Comparison of ENCODE assay signal across 8 cellular contexts in genomic region chr11:63768232-63769043, GRCh38. TPM values are rescaled to one million over a fixed set of nuclear protein-coding genes. Genes with fewer than 3 reads are reported as not detected.
DNase-seq lines count a peak whose midpoint lies in the region; ATAC-seq and TF ChIP-seq lines count a peak whose summit lies in the region.

TSS of gene ZFTA (minus strand) at chr11:63768775. CDS start at chr11:63768622, 153 bp downstream.

- H3K4me1 Mint-ChIP-seq in activated CD4-positive, alpha-beta memory T cell treated with anti-CD3 and anti-CD28 coated beads, Interleukin-2, amount 10 ng/mL, durations not matched to agents 7 days and 5 days: peaks cover 13% of the 10 kb centered on the region

- ATAC-seq in HG02763 (IDR thresholded peaks at IDR 0.05; ENCODE audit: unreplicated experiment): peak; percentile 47

- H3K4me3 Mint-ChIP-seq in activated CD4-positive, alpha-beta memory T cell treated with anti-CD3 and anti-CD28 coated beads, Interleukin-2, amount 10 ng/mL, durations not matched to agents 7 days and 5 days: peak within 1 kb of the TSS; percentile 90

- H3K9me3 Mint-ChIP-seq in activated CD4-positive, alpha-beta memory T cell treated with anti-CD3 and anti-CD28 coated beads, Interleukin-2, amount 10 ng/mL, durations not matched to agents 7 days and 5 days: no peaks in the 10 kb centered on the region

- POLR2A ChIA-PET in activated CD4-positive, alpha-beta memory T cell treated with anti-CD3 and anti-CD28 coated beads, Interleukin-2, amount 10 ng/mL, durations not matched to agents 7 days and 5 days (lab: Charles Lee): interaction anchor here (1.5 kb wide), 1 partner anchor 217 kb away, joined by 3 read pairs; the partner anchor contains the start of gene OTUB1

- H3K9me3 ChIP-seq in effector memory CD4-positive, alpha-beta T cell (ENCODE audit: control insufficient read depth, low read length): no peaks in the 10 kb centered on the region

- H3K27ac Mint-ChIP-seq in activated CD4-positive, alpha-beta memory T cell treated with anti-CD3 and anti-CD28 coated beads, Interleukin-2, amount 10 ng/mL, durations not matched to agents 7 days and 5 days: peak within 1 kb of the TSS; percentile 2

- DNase-seq in NCI-H345 treated with DMSO at 0.1 percent for 48 hours (lab: John Stamatoyannopoulos, UW; ENCODE audit: unreplicated experiment) (peak; percentile 26), medulla oblongata (ENCODE audit: extremely low spot score) (peak; percentile 45), cortex of kidney (lab: John Stamatoyannopoulos, UW) (no peak)
- DNase-seq in activated CD4-positive, alpha-beta memory T cell treated with anti-CD3 and anti-CD28 coated beads, Interleukin-2, amount 10 ng/mL, durations not matched to agents 7 days and 5 days: peak; percentile 57
- peak; percentile 29 to 47 (median 36) for DNase-seq in effector memory CD4-positive, alpha-beta T cell
- peak; percentile 43 for DNase-seq in stimulated activated CD8-positive, alpha-beta memory T cell treated with anti-CD3 and anti-CD28 coated beads, Interleukin-15, amount 100 ng/mL, for 24 hours (ENCODE audit: low read depth)

- H3K27me3 Mint-ChIP-seq in activated CD4-positive, alpha-beta memory T cell treated with anti-CD3 and anti-CD28 coated beads, Interleukin-2, amount 10 ng/mL, durations not matched to agents 7 days and 5 days: peaks cover 31% of the 10 kb centered on the region

- no peaks in the 10 kb centered on the region for H3K36me3 ChIP-seq in effector memory CD4-positive, alpha-beta T cell (ENCODE audit: control insufficient read depth, insufficient read depth, low read length)

- TF ChIP-seq CTCF in GM12875 (IDR thresholded peaks at IDR 0.05; ENCODE audit: borderline replicate concordance, insufficient read depth, low read depth, low read length): peak; percentile 85

- peaks cover 17% of the 10 kb centered on the region for H3K4me1 ChIP-seq in effector memory CD4-positive, alpha-beta T cell (ENCODE audit: control insufficient read depth, insufficient read depth, low read length, poor library complexity, severe bottlenecking)

- CTCF ChIA-PET in activated CD4-positive, alpha-beta memory T cell treated with anti-CD3 and anti-CD28 coated beads, Interleukin-2, amount 10 ng/mL, durations not matched to agents 7 days and 5 days (lab: Charles Lee): interaction anchor here (0.7 to 3.0 kb wide), 19 partner anchors 10 to 380 kb away, joined by 3 to 17 read pairs (median 3); partner anchors contain the start of gene RTN3

- H3K27ac ChIP-seq in effector memory CD4-positive, alpha-beta T cell (ENCODE audit: insufficient read depth, low read length, poor library complexity, severe bottlenecking): peak within 1 kb of the TSS; percentile 28

- H3K4me3 ChIP-seq in GM12875 (ENCODE audit: low read depth, low read length): peak within 1 kb of the TSS; percentile 76
- peak within 1 kb of the TSS; percentile 88 for H3K4me3 ChIP-seq in effector memory CD4-positive, alpha-beta T cell (ENCODE audit: insufficient read depth, low read depth, low read length, poor library complexity, severe bottlenecking)

- peaks cover 16% of the 10 kb centered on the region for H3K27me3 ChIP-seq in effector memory CD4-positive, alpha-beta T cell (replicated peaks; ENCODE audit: control insufficient read depth, insufficient read depth, low read length, poor library complexity, severe bottlenecking)

- no peaks in the 10 kb centered on the region for H3K36me3 Mint-ChIP-seq in activated CD4-positive, alpha-beta memory T cell treated with anti-CD3 and anti-CD28 coated beads, Interleukin-2, amount 10 ng/mL, durations not matched to agents 7 days and 5 days (ENCODE audit: low read depth)

RNA-seq across cellular contexts. Expression of gene ZFTA, which starts in this region (rescaled TPM):
- 1 to 10 TPM; 1.1 to 1.7 TPM for total RNA-seq in activated CD4-positive, alpha-beta memory T cell treated with anti-CD3 and anti-CD28 coated beads, Interleukin-2, amount 10 ng/mL, durations not matched to agents 7 days and 5 days
